8 cellular contexts compared by ENCODE assay signal in the genomic region with DNA sequence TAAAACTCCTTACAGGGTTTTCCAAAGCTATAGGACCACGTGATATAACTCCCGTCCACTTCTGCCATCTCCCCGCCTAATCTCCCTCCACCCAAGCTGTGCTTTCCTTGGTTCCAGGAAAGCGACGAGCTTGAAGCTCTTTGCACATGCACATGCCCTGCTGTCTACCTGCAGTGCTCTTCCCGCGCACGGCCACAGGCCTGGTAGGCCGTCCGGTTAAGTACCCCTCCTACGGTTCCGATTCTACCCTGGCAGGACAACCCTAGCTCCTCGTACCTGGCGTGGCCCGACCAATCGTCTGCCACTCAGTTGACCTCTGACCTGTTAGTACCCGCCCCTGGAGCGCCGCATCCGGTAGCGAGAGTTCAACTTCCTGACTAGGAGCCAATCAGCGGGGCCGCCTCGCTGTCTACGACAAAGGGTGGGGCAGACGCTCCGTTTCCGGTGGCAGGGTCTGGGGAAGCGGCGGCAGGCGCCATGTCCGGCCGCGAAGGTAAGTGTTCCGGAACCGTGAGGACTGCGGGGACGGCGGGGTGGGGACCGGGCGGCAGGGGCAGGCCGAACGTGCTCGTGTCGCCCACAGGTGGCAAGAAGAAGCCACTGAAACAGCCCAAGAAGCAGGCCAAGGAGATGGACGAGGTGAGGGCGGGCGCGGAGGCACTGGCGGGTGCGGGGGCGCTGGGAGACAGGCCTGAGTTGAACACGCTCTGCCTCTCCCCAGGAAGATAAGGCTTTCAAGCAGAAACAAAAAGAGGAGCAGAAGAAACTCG. TPM values are rescaled to one million over a fixed set of nuclear protein-coding genes. Genes with fewer than 3 reads are reported as not detected.
DNase-seq lines count a peak whose midpoint lies in the region; ATAC-seq, FAIRE-seq and TF ChIP-seq lines count a peak whose summit lies in the region.

A gene with protein sequence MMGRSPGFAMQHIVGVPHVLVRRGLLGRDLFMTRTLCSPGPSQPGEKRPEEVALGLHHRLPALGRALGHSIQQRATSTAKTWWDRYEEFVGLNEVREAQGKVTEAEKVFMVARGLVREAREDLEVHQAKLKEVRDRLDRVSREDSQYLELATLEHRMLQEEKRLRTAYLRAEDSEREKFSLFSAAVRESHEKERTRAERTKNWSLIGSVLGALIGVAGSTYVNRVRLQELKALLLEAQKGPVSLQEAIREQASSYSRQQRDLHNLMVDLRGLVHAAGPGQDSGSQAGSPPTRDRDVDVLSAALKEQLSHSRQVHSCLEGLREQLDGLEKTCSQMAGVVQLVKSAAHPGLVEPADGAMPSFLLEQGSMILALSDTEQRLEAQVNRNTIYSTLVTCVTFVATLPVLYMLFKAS (minus strand): TSS at position 300 of the 770 bp plus-strand sequence. CDS start 4,991 bp downstream, outside the sequence.
A gene (plus strand): TSS at position 438 of the 770 bp plus-strand sequence. CDS start 40 bp downstream, at position 478.

- H3K9ac ChIP-seq in iPS-20b (ENCODE audit: low read depth, low read length): peak within 1 kb of the TSS; percentile 96

- H3K36me3 ChIP-seq in bronchial epithelial cell (ENCODE audit: control insufficient read depth, insufficient read depth, low read length): peaks cover 8% of the 10 kb centered on the region
- peaks cover 36% of the 10 kb centered on the region for H3K36me3 ChIP-seq in iPS-20b (ENCODE audit: insufficient read depth, low read depth, low read length)

- H3K4me1 ChIP-seq in iPS-20b (ENCODE audit: insufficient read depth, low read length): 0 out of 2 replicates have a peak, but pooled peaks cover 4% of the 10 kb centered on the region

- CTCF ChIA-PET in AG04450 (lab: Charles Lee): interaction anchor here (0.7 to 12.1 kb wide), 8 partner anchors 9 to 245 kb away, joined by 3 to 402 read pairs (median 5); a partner anchor contains a TSS

- POLR2A ChIA-PET in AG04450 (lab: Yijun Ruan, JAX): interaction anchor here (0.6 to 0.7 kb wide), 4 partner anchors 41 to 351 kb away, joined by 3 to 4 read pairs (median 3); no protein-coding TSS in a partner anchor

- peak within 1 kb of the TSS; percentile 65 for H3K27ac ChIP-seq in AG04450 (ENCODE audit: low read depth, low read length)
- H3K27ac ChIP-seq in iPS-20b (ENCODE audit: low read length): peak within 1 kb of the TSS; percentile 35
- peak within 1 kb of the TSS; percentile 88 to 97 (median 93) for H3K27ac ChIP-seq in skin epidermis

- no peaks in the 10 kb centered on the region for H3K27me3 ChIP-seq in AG04450 (ENCODE audit: control insufficient read depth, insufficient read depth, low read length)
- no peaks in the 10 kb centered on the region for H3K27me3 ChIP-seq in bronchial epithelial cell (ENCODE audit: control insufficient read depth, insufficient read depth, low read length)
- no peaks in the 10 kb centered on the region for H3K27me3 ChIP-seq in iPS-20b (ENCODE audit: insufficient read depth, low read length)

- H3K9me3 ChIP-seq in AG04450 (ENCODE audit: control insufficient read depth, insufficient read depth, low read length): no peaks in the 10 kb centered on the region; the same call in 1 of the 2 replicates
- H3K9me3 ChIP-seq in iPS-20b (ENCODE audit: insufficient read depth, low read depth, low read length): no peaks in the 10 kb centered on the region

- ATAC-seq in GM18907 (IDR thresholded peaks at IDR 0.05; ENCODE audit: unreplicated experiment) (peak; percentile 93), HG03159 (IDR thresholded peaks at IDR 0.05; ENCODE audit: unreplicated experiment) (peak; percentile 96)

- DNase-seq in AG04450 (ENCODE audit: low read depth, low spot score) (peak; percentile 77), NCI-H2227 treated with DMSO at 0.1 percent for 48 hours (lab: John Stamatoyannopoulos, UW) (peak; percentile 95), bronchial epithelial cell (ENCODE audit: low read depth) (peak; percentile 95)

- TF ChIP-seq CTCF in AG04450 (IDR thresholded peaks at IDR 0.05; ENCODE audit: low read depth, low read length): no peak
- TF ChIP-seq CTCF in WI38 (IDR thresholded peaks at IDR 0.05; ENCODE audit: low read depth, low read length): no peak
- no peak for TF ChIP-seq CTCF in bronchial epithelial cell (IDR thresholded peaks at IDR 0.05; ENCODE audit: insufficient read depth, low read length, severe bottlenecking)

- H3K4me3 ChIP-seq in AG04450 (ENCODE audit: low read depth, low read length): peak within 1 kb of the TSS; percentile 91
- H3K4me3 ChIP-seq in WI38 (ENCODE audit: low read depth, low read length): peak within 1 kb of the TSS; percentile 96
- peak within 1 kb of the TSS; percentile 57 for H3K4me3 ChIP-seq in bronchial epithelial cell (ENCODE audit: low read depth, low read length)
- H3K4me3 ChIP-seq in iPS-20b (ENCODE audit: low read length): peak within 1 kb of the TSS; percentile 97
- H3K4me3 ChIP-seq in skin epidermis: peak within 1 kb of the TSS; percentile 74 to 89 (median 80)

- peak; percentile 70 for FAIRE-seq in bronchial epithelial cell (lab: Jason Lieb, UNC)

RNA-seq across cellular contexts. Expression of the first gene that starts in this region (rescaled TPM):
- polyA plus RNA-seq in AG04450 (2011; rRNA removed): 9.5 and 11.1 TPM in 2 replicates
- 6.4 and 7.5 TPM in 2 replicates for polyA minus RNA-seq in AG04450 (2011; rRNA and poly(A)+ RNA removed)
- total RNA-seq in bronchial epithelial cell: 48.4 and 55.3 TPM in 2 replicates

RNA-seq across cellular contexts. Expression of the second gene that starts in this region (rescaled TPM):
- 207 and 316 TPM in 2 replicates for polyA plus RNA-seq in AG04450 (2011; rRNA removed)
- polyA minus RNA-seq in AG04450 (2011; rRNA and poly(A)+ RNA removed): 35.8 and 40.7 TPM in 2 replicates
- 190 and 360 TPM in 2 replicates for total RNA-seq in bronchial epithelial cell

Comparison
In these comparisons a context has a peak if more than half of its experiments do, and no peak if none do; other contexts are left out.
1. Peak in every context shown above with its lines: DNase-seq, ATAC-seq, H3K4me3 ChIP-seq and H3K27ac ChIP-seq.
2. H3K27ac ChIP-seq: peak in every context shown above with its lines; median percentile 93 in skin epidermis; 65 in AG04450; 35 in iPS-20b.